Comparison of ENCODE assay signal across 37 cellular contexts in the genomic region with DNA sequence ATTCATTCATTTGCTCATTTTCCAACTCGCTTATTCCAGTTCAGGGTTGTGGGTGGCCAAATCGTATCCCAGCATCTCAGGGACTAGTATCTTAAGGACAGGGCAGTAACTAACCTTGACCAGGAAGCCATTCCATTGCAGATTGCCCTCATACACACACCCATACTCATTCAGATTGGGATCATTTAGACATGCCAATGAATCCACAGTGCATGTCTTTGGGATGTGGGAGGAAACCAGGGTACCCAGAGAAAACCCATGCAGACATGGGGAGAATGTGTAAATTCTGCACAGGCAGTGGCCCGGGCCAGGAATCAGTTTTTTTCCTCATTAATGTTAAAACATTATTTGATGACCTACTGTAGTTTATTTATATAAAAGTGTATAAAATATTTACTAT.
DNase-seq lines count a peak whose midpoint lies in the region; ATAC-seq, FAIRE-seq and TF ChIP-seq lines count a peak whose summit lies in the region.
"Had no signal": no experiment of that assay in that cellular context is flagged by ENCODE, and none has a peak within 500 bp of the region (broad histone marks: within the 10 kb centered on the region; RNA-seq: fewer than 3 reads in every experiment).

No MANE protein-coding gene starts in this region.

- H2BK5ac ChIP-seq in IMR-90 (ENCODE audit: low read depth, low read length, poor library complexity, severe bottlenecking) (no peak overlapping the region), trophoblast cell (ENCODE audit: low read depth, low read length, poor library complexity) (no peak overlapping the region)

- no peak overlapping the region for H4K8ac ChIP-seq in IMR-90 (ENCODE audit: low read depth in 2 of 2, low read length in 2 of 2)
- no peak overlapping the region for H4K8ac ChIP-seq in trophoblast cell (ENCODE audit: low read depth, low read length)

- DNase-seq in activated CD4-positive, alpha-beta T cell treated with anti-CD3 and anti-CD28 coated beads, Interleukin-2, amount 10 ng/mL, durations not matched to agents 24 days and 14 days: peak; percentile 51
- DNase-seq in activated CD4-positive, alpha-beta T cell treated with anti-CD3 and anti-CD28 coated beads for 4 hours: no peak
- DNase-seq in HepG2 (ENCODE audit: low spot score): no peak
- no peak for DNase-seq in right lobe of liver
- no peak for DNase-seq in IMR-90
- peak; percentile 64 to 84 for DNase-seq in trophoblast cell
- no peak for DNase-seq in anterior cingulate cortex (lab: John Stamatoyannopoulos, UW)
- no peak for DNase-seq in left lung
- DNase-seq: 8988T; ACHN; AML-193; BE2C; C1 segment of cervical spinal cord; Caco-2; Calu3; CD4-positive, alpha-beta memory T cell; CD4-positive, alpha-beta T cell; CD4-positive, CD25-positive, alpha-beta regulatory T cell; CD8-positive, alpha-beta memory T cell; CD8-positive, alpha-beta T cell; COR-L47; DMS 273 treated with DMSO at 0.1 percent for 48 hours; DMS153; DMS53; DMS79; DMS79 treated with DMSO at 0.1 percent for 48 hours; DND-41; EL had no signal

- no peak overlapping the region for H4K12ac ChIP-seq in trophoblast cell (ENCODE audit: low read depth, low read length)

- H2AK9ac ChIP-seq in IMR-90 (replicated peaks; ENCODE audit: low read depth, low read length, poor library complexity): no peak overlapping the region

- H3K4me2 ChIP-seq in HepG2 (ENCODE audit: low read depth, low read length) (no peak overlapping the region), IMR-90 (ENCODE audit: low read depth, low read length) (no peak overlapping the region), trophoblast cell (ENCODE audit: low read length) (no peak overlapping the region)
- H3K4me2 ChIP-seq: A549; BLaER1; BLaER1 treated with 17β-estradiol and CSF1 and Interleukin-3, amounts not matched to agents 10 nM and 100 nM had no signal

- CTCF ChIA-PET in HepG2 (lab: Yijun Ruan, JAX; ENCODE audit: low intra/inter-chr PET ratio, low total read pairs): no interaction called here
- CTCF ChIA-PET in IMR-90 (lab: Yijun Ruan, JAX): no interaction called here

- no peak overlapping the region for H3K4ac ChIP-seq in IMR-90 (ENCODE audit: low read depth, low read length)
- no peak overlapping the region for H3K4ac ChIP-seq in trophoblast cell (ENCODE audit: low read depth, low read length)

- no peaks in the 10 kb centered on the region for H3K9me3 ChIP-seq in HepG2 (ENCODE audit: low read length)
- H3K9me3 ChIP-seq in right lobe of liver: no peaks in the 10 kb centered on the region
- H3K9me3 ChIP-seq in IMR-90 (ENCODE audit: control insufficient read depth, insufficient read depth, low read length): no peaks in the 10 kb centered on the region
- H3K9me3 ChIP-seq in trophoblast cell (ENCODE audit: insufficient read depth, low read depth, low read length): no peaks in the 10 kb centered on the region
- no peaks in the 10 kb centered on the region for H3K9me3 ChIP-seq in left lung
- H3K9me3 ChIP-seq: A549; BE2C; BLaER1; BLaER1 treated with 17β-estradiol and CSF1 and Interleukin-3, amounts not matched to agents 10 nM and 100 nM; Caco-2 had no signal

- TF ChIP-seq EP300 in HepG2 (IDR thresholded peaks at IDR 0.05; ENCODE audit: low read depth in 2 of 2, low read length in 2 of 2) (no peak), HepG2 (CRISPR knock-in tag; IDR thresholded peaks at IDR 0.05; ENCODE audit: borderline replicate concordance) (no peak)

- no peak for FAIRE-seq in HepG2 (lab: Jason Lieb, UNC)
- FAIRE-seq: A204.1, A549, D721Med had no signal

- H3K27me3 Mint-ChIP-seq in activated CD4-positive, alpha-beta T cell treated with anti-CD3 and anti-CD28 coated beads, Interleukin-2, amount 10 ng/mL, durations not matched to agents 24 days and 14 days: no peaks in the 10 kb centered on the region
- H3K27me3 Mint-ChIP-seq: B cell; CD4-positive, alpha-beta memory T cell; CD4-positive, alpha-beta T cell; CD4-positive, CD25-positive, alpha-beta regulatory T cell; CD8-positive, alpha-beta memory T cell had no signal

- no peak overlapping the region for H3K4me3 Mint-ChIP-seq in activated CD4-positive, alpha-beta T cell treated with anti-CD3 and anti-CD28 coated beads, Interleukin-2, amount 10 ng/mL, durations not matched to agents 24 days and 14 days
- H3K4me3 Mint-ChIP-seq: B cell; CD14-positive monocyte; CD4-positive, alpha-beta memory T cell; CD4-positive, alpha-beta T cell; CD8-positive, alpha-beta memory T cell; CD8-positive, alpha-beta T cell had no signal

- peaks cover 20 to 71% of the 10 kb centered on the region in 2 experiments for H3K36me3 ChIP-seq in HepG2 (replicated peaks in 1 of 2; ENCODE audit: control insufficient read depth in 1 of 2, insufficient read depth in 2 of 2, low read length in 2 of 2)
- peaks cover 0 to 7% (median 3%) of the 10 kb centered on the region in 4 donors for H3K36me3 ChIP-seq in right lobe of liver
- H3K36me3 ChIP-seq in IMR-90 (ENCODE audit: control insufficient read depth, insufficient read depth, low read length): peaks cover 22% of the 10 kb centered on the region
- peaks cover 12 to 14% of the 10 kb centered on the region in 2 experiments for H3K36me3 ChIP-seq in trophoblast cell (ENCODE audit: control insufficient read depth in 1 of 2, insufficient read depth in 2 of 2, low read length in 2 of 2)
- H3K36me3 ChIP-seq in left lung: peaks cover 0 to 92% of the 10 kb centered on the region in 2 donors
- H3K36me3 ChIP-seq: BE2C had no signal

- H3K79me2 ChIP-seq in HepG2 (ENCODE audit: insufficient read depth, low read length): no peaks in the 10 kb centered on the region
- H3K79me2 ChIP-seq in trophoblast cell (ENCODE audit: control insufficient read depth, insufficient read depth, low read length, poor library complexity): no peaks in the 10 kb centered on the region

- H2AFZ ChIP-seq in HepG2 (ENCODE audit: low read length) (no peak overlapping the region), IMR-90 (replicated peaks; ENCODE audit: low read length, poor library complexity) (no peak overlapping the region), trophoblast cell (ENCODE audit: insufficient read depth, low read length, poor library complexity) (no peak overlapping the region)

- no peaks in the 10 kb centered on the region for H3K9me3 Mint-ChIP-seq in activated CD4-positive, alpha-beta T cell treated with anti-CD3 and anti-CD28 coated beads, Interleukin-2, amount 10 ng/mL, durations not matched to agents 24 days and 14 days
- H3K9me3 Mint-ChIP-seq: CD14-positive monocyte; CD4-positive, alpha-beta memory T cell; CD4-positive, alpha-beta T cell; CD4-positive, CD25-positive, alpha-beta regulatory T cell; CD8-positive, alpha-beta memory T cell; CD8-positive, alpha-beta T cell had no signal

- no peaks in the 10 kb centered on the region for H3K4me1 Mint-ChIP-seq in activated CD4-positive, alpha-beta T cell treated with anti-CD3 and anti-CD28 coated beads, Interleukin-2, amount 10 ng/mL, durations not matched to agents 24 days and 14 days
- H3K4me1 Mint-ChIP-seq: B cell; CD14-positive monocyte; CD8-positive, alpha-beta memory T cell had no signal

- H4K91ac ChIP-seq in IMR-90 (ENCODE audit: insufficient read depth, low read depth, low read length) (no peak overlapping the region), trophoblast cell (ENCODE audit: low read depth, low read length) (no peak overlapping the region)

- H3K18ac ChIP-seq in IMR-90 (ENCODE audit: low read depth, low read length): no peak overlapping the region
- H3K18ac ChIP-seq in trophoblast cell (ENCODE audit: low read length): no peak overlapping the region

- no peak for TF ChIP-seq RAD21 in HepG2 (CRISPR knock-in tag; IDR thresholded peaks at IDR 0.05)
- TF ChIP-seq RAD21 in IMR-90 (IDR thresholded peaks at IDR 0.05; ENCODE audit: low read length): no peak

- 97% methylated on average over 3 of the region's 3 CpGs for WGBS in HepG2 (ENCODE audit: low lambda C conversion rate)
- 100% methylated on average over 3 of the region's 3 CpGs for WGBS in right lobe of liver (ENCODE audit: insufficient coverage, low coverage, low lambda C conversion rate, missing lambda C conversion rate)
- no CpG with 5 or more reads among the region's 3 CpGs for WGBS in IMR-90 (ENCODE audit: extremely low coverage in 2 of 2, insufficient read length in 1 of 2), 2 experiments
- no CpG with 5 or more reads among the region's 3 CpGs for WGBS in trophoblast cell (ENCODE audit: extremely low coverage, insufficient coverage, insufficient read length)

- ATAC-seq in HepG2 (no peak), right lobe of liver (no peak), IMR-90 (ENCODE audit: low read depth) (no peak), left lung (no peak)
- ATAC-seq: CD8-positive, alpha-beta T cell had no signal

- H2BK20ac ChIP-seq in IMR-90 (ENCODE audit: low read depth, low read length): no peak overlapping the region

- H3K27ac Mint-ChIP-seq in activated CD4-positive, alpha-beta T cell treated with anti-CD3 and anti-CD28 coated beads, Interleukin-2, amount 10 ng/mL, durations not matched to agents 24 days and 14 days: no peak overlapping the region
- H3K27ac Mint-ChIP-seq: B cell; CD4-positive, alpha-beta memory T cell; CD4-positive, alpha-beta T cell had no signal

- H3K27me3 ChIP-seq in HepG2 (ENCODE audit: control insufficient read depth in 1 of 2, insufficient read depth in 2 of 2, low read length in 2 of 2): no peaks in the 10 kb centered on the region
- H3K27me3 ChIP-seq in right lobe of liver: no peaks in the 10 kb centered on the region
- H3K27me3 ChIP-seq in IMR-90 (ENCODE audit: control insufficient read depth, insufficient read depth, low read length): no peaks in the 10 kb centered on the region
- H3K27me3 ChIP-seq in trophoblast cell (ENCODE audit: insufficient read depth, low read length): no peaks in the 10 kb centered on the region
- H3K27me3 ChIP-seq in left lung: no peaks in the 10 kb centered on the region
- H3K27me3 ChIP-seq: BE2C; BLaER1; BLaER1 treated with 17β-estradiol and CSF1 and Interleukin-3, amounts not matched to agents 10 nM and 100 nM had no signal

- no peak overlapping the region for H3K56ac ChIP-seq in IMR-90 (ENCODE audit: extremely low read depth, insufficient read depth, low read length)

- TF ChIP-seq POLR2A in HepG2 (IDR thresholded peaks at IDR 0.05; ENCODE audit: insufficient read depth in 1 of 2, low read depth in 2 of 2, low read length in 2 of 2): no peak
- no peak for TF ChIP-seq POLR2A in right lobe of liver (IDR thresholded peaks at IDR 0.05)
- no peak for TF ChIP-seq POLR2A in IMR-90 (IDR thresholded peaks at IDR 0.05; ENCODE audit: low read depth, low read length)

- no peaks in the 10 kb centered on the region for H4K20me1 ChIP-seq in HepG2 (ENCODE audit: insufficient read depth, low read length)
- no peaks in the 10 kb centered on the region for H4K20me1 ChIP-seq in IMR-90 (ENCODE audit: insufficient read depth, low read length)

- H2BK12ac ChIP-seq in trophoblast cell (ENCODE audit: low read length): no peak overlapping the region

- H3K79me1 ChIP-seq in IMR-90 (ENCODE audit: low read depth in 1 of 2, low read length in 2 of 2): peaks cover 16 to 27% of the 10 kb centered on the region in 2 experiments
- H3K79me1 ChIP-seq in trophoblast cell (ENCODE audit: low read length): no peaks in the 10 kb centered on the region

- peak overlapping the region; percentile 43; the same call in 1 of the 2 replicates for H3K23ac ChIP-seq in IMR-90 (ENCODE audit: low read depth, low read length)
- no peak overlapping the region for H3K23ac ChIP-seq in trophoblast cell (ENCODE audit: low read length)

- TF ChIP-seq CTCF in HepG2 (CRISPR knock-in tag; IDR thresholded peaks at IDR 0.05) (no peak), right lobe of liver (IDR thresholded peaks at IDR 0.05) (no peak), IMR-90 (conservative IDR thresholded peaks at IDR 0.05; ENCODE audit: low read depth, low read length) (no peak), left lung (IDR thresholded peaks at IDR 0.05) (no peak)

- in situ Hi-C loops in HepG2 (cut with HindIII; ENCODE audit: extremely low pct_ligation_motif_present, low pct_unique_long_range_greater_than_20kb): no loop called here
- in situ Hi-C loops in IMR-90 (cut with MboI; ENCODE audit: low sequenced_read_pairs): no loop called here

- no TSS peak for BruUV-seq in HepG2 (replicated peaks; lab: Mats Ljungman, UMichigan)
- no TSS peak for BruUV-seq in IMR-90 (replicated peaks; lab: Mats Ljungman, UMichigan)

- peaks cover 5% of the 10 kb centered on the region for H3K9me1 ChIP-seq in IMR-90 (ENCODE audit: insufficient read depth, low read length)

- H3K4me1 ChIP-seq in HepG2 (ENCODE audit: insufficient read depth, low read length) (no peaks in the 10 kb centered on the region), right lobe of liver (no peaks in the 10 kb centered on the region), IMR-90 (ENCODE audit: control insufficient read depth, insufficient read depth, low read length) (no peaks in the 10 kb centered on the region), trophoblast cell (ENCODE audit: control insufficient read depth in 1 of 2, insufficient read depth in 2 of 2, low read length in 2 of 2) (no peaks in the 10 kb centered on the region), left lung (no peaks in the 10 kb centered on the region)
- H3K4me1 ChIP-seq: A549; BE2C; BLaER1; BLaER1 treated with 17β-estradiol and CSF1 and Interleukin-3, amounts not matched to agents 10 nM and 100 nM; Caco-2 had no signal

- no peak overlapping the region for H3K14ac ChIP-seq in IMR-90 (replicated peaks; ENCODE audit: low read depth, low read length)
- no peak overlapping the region for H3K14ac ChIP-seq in trophoblast cell (ENCODE audit: low read length)

- no peak overlapping the region for H3K9ac ChIP-seq in HepG2 (ENCODE audit: insufficient read depth, low read depth, low read length)
- no peak overlapping the region for H3K9ac ChIP-seq in IMR-90 (ENCODE audit: low read depth, low read length)
- H3K9ac ChIP-seq in trophoblast cell (ENCODE audit: low read length): no peak overlapping the region
- H3K9ac ChIP-seq: BLaER1; BLaER1 treated with 17β-estradiol and CSF1 and Interleukin-3, amounts not matched to agents 10 nM and 100 nM had no signal

- no peak overlapping the region for H2BK15ac ChIP-seq in IMR-90 (ENCODE audit: low read depth, low read length)

- intact Hi-C loops in activated CD4-positive, alpha-beta T cell treated with anti-CD3 and anti-CD28 coated beads, Interleukin-2, amount 10 ng/mL, durations not matched to agents 24 days and 14 days (cut with micrococcal nuclease): no loop called here
- intact Hi-C loops in HepG2 (cut with micrococcal nuclease; ENCODE audit: unreplicated experiment) (no loop called here), right lobe of liver (cut with DNase I) (no loop called here), IMR-90 (cut with micrococcal nuclease) (no loop called here), left lung (cut with DNase I) (no loop called here)

- H3K27ac ChIP-seq in HepG2 (ENCODE audit: extremely low read length, insufficient read depth, low read length) (no peak overlapping the region), right lobe of liver (no peak overlapping the region), IMR-90 (ENCODE audit: insufficient read depth, low read length) (no peak overlapping the region), trophoblast cell (ENCODE audit: low read depth, low read length) (no peak overlapping the region), left lung (no peak overlapping the region)
- H3K27ac ChIP-seq: 22Rv1; A549; BLaER1; BLaER1 treated with 17β-estradiol and CSF1 and Interleukin-3, amounts not matched to agents 10 nM and 100 nM; C4-2B had no signal

- H3K4me3 ChIP-seq in HepG2 (replicated peaks in 1 of 3; ENCODE audit: insufficient read depth in 1 of 3, low read depth in 2 of 3, low read length in 3 of 3) (no peak overlapping the region), right lobe of liver (no peak overlapping the region), IMR-90 (ENCODE audit: insufficient read depth, low read depth, low read length) (no peak overlapping the region), trophoblast cell (ENCODE audit: low read depth, low read length) (no peak overlapping the region), left lung (no peak overlapping the region)
- H3K4me3 ChIP-seq: A549; BLaER1; BLaER1 treated with 17β-estradiol and CSF1 and Interleukin-3, amounts not matched to agents 10 nM and 100 nM had no signal

- H2BK120ac ChIP-seq in IMR-90 (ENCODE audit: low read depth, low read length) (no peak overlapping the region), trophoblast cell (ENCODE audit: insufficient read depth, low read length, poor library complexity) (no peak overlapping the region)

- H3K36me3 Mint-ChIP-seq in activated CD4-positive, alpha-beta T cell treated with anti-CD3 and anti-CD28 coated beads, Interleukin-2, amount 10 ng/mL, durations not matched to agents 24 days and 14 days (ENCODE audit: low read depth): peaks cover 17% of the 10 kb centered on the region

- dilution Hi-C loops in IMR-90 (cut with HindIII; ENCODE audit: low sequenced_read_pairs, unreplicated experiment): no loop called here

- H4K5ac ChIP-seq in IMR-90 (ENCODE audit: low read depth, low read length): no peak overlapping the region

- POLR2A ChIA-PET in HepG2 (lab: Yijun Ruan, JAX): no interaction called here
- POLR2A ChIA-PET in IMR-90 (lab: Charles Lee; ENCODE audit: unreplicated experiment): no interaction called here

- H2AK5ac ChIP-seq in IMR-90 (ENCODE audit: low read depth, low read length) (no peak overlapping the region), trophoblast cell (ENCODE audit: low read length) (no peak overlapping the region)

Comparison
In these comparisons a context has a peak if more than half of its experiments do, and no peak if none do; other contexts are left out.
1. DNase-seq: peak in activated CD4-positive, alpha-beta T cell treated with anti-CD3 and anti-CD28 coated beads, Interleukin-2, amount 10 ng/mL, durations not matched to agents 24 days and 14 days (single experiment) and trophoblast cell (2 of 2); none in activated CD4-positive, alpha-beta T cell treated with anti-CD3 and anti-CD28 coated beads for 4 hours (0 of 2), HepG2 (single experiment), right lobe of liver (0 of 3), IMR-90 (single experiment), anterior cingulate cortex (0 of 58) and left lung (0 of 2).